In the genomic region with DNA sequence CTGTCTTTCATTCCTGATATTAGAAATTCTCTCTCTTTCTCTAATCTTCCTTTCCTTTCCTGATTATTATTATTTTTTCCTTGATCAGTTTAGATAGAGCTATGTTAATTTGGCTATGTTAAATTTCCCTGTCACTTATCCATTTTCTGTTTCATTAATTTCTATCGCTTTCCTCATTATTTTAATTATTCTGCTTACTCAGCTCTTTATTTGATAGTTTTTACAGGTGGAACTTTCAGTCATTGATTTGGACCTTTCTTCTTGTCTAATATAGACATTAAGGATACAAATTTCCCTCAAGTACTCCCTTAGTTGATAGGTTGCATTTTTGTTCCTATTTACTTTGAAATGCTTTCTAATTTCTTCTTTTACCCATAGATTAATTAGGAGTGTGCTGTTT, we compare ENCODE assay signal across 31 cellular contexts.
"Had no signal": no experiment of that assay in that cellular context is flagged by ENCODE, and none has a peak within 500 bp of the region (broad histone marks: within the 10 kb centered on the region; RNA-seq: fewer than 3 reads in every experiment).

No MANE protein-coding gene starts in this region.

- H2AFZ ChIP-seq: neural progenitor cell, parathyroid adenoma had no signal

- H3K79me2 ChIP-seq: parathyroid adenoma had no signal

- H3K4me2 ChIP-seq: neural progenitor cell, smooth muscle cell had no signal

- H3K36me3 Mint-ChIP-seq: neural progenitor cell; stimulated activated memory B cell treated with anti-CD40 and anti-IgM and Interleukin-4, amounts not matched to agents 10 μg/mL and 1 μg/mL and 100 μg/mL, for 72 hours; type B pancreatic cell had no signal

- DNase-seq: natural killer cell; occipital lobe; ovary; posterior cingulate gyrus; psoas muscle; right cardiac atrium; spleen; stimulated activated CD4-positive, alpha-beta T cell treated with anti-CD3 and anti-CD28 coated beads, Interleukin-12 subunit alpha, Interleukin-12 subunit beta, amount 100 ng/mL, for 4 hours; stimulated activated CD4-positive, alpha-beta T cell treated with anti-CD3 and anti-CD28 coated beads, Interleukin-1b, Interleukin-23, amount 100 ng/mL, for 48 hours; stimulated activated CD4-positive, alpha-beta T cell treated with anti-CD3 and anti-CD28 coated beads, Interleukin-4, amount 100 ng/mL, for 1 hour; stimulated activated CD4-positive, alpha-beta T cell treated with anti-CD3 and anti-CD28 coated beads, Interleukin-4, amount 100 ng/mL, for 4 hours; stimulated activated CD8-positive, alpha-beta memory T cell treated with anti-CD3 and anti-CD28 coated beads, Interleukin-4, amount 100 ng/mL, for 48 hours; stimulated activated naive CD4-positive, alpha-beta T cell; stimulated activated naive CD8-positive, alpha-beta T cell treated with anti-CD3 and anti-CD28 coated beads, Interleukin-15, amount 100 ng/mL, for 72 hours; stimulated activated naive CD8-positive, alpha-beta T cell treated with anti-CD3 and anti-CD28 coated beads, Interleukin-15, Interleukin-2, amounts not matched to agents 100 U/mL and 50 U/mL, for 24 hours; substantia nigra; testis; tibial artery; transverse colon; upper lobe of right lung; uterus had no signal

- H3K9ac ChIP-seq: neural progenitor cell, parathyroid adenoma had no signal

- H3K27ac Mint-ChIP-seq: natural killer cell; nephron; neural progenitor cell; progenitor cell of endocrine pancreas; stimulated activated memory B cell treated with anti-CD40 and anti-IgM and Interleukin-4, amounts not matched to agents 10 μg/mL and 1 μg/mL and 100 μg/mL, for 72 hours; stimulated activated naive CD8-positive, alpha-beta T cell treated with anti-CD3 and anti-CD28 coated beads, Interleukin-15, amount 100 ng/mL, for 72 hours; type B pancreatic cell had no signal

- H3K27me3 Mint-ChIP-seq: stimulated activated memory B cell treated with anti-CD40 and anti-IgM and Interleukin-4, amounts not matched to agents 10 μg/mL and 1 μg/mL and 100 μg/mL, for 72 hours; stimulated activated naive CD8-positive, alpha-beta T cell treated with anti-CD3 and anti-CD28 coated beads, Interleukin-15, amount 100 ng/mL, for 72 hours had no signal

- H3K36me3 ChIP-seq: neural progenitor cell, ovary, spleen, suprapubic skin, tibial artery, transverse colon, upper lobe of right lung, uterus had no signal

- H3K4me1 Mint-ChIP-seq: natural killer cell; stimulated activated memory B cell treated with anti-CD40 and anti-IgM and Interleukin-4, amounts not matched to agents 10 μg/mL and 1 μg/mL and 100 μg/mL, for 72 hours; stimulated activated naive CD8-positive, alpha-beta T cell treated with anti-CD3 and anti-CD28 coated beads, Interleukin-15, amount 100 ng/mL, for 72 hours had no signal

- H3K4me3 Mint-ChIP-seq: natural killer cell; nephron; neural progenitor cell; stimulated activated memory B cell treated with anti-CD40 and anti-IgM and Interleukin-4, amounts not matched to agents 10 μg/mL and 1 μg/mL and 100 μg/mL, for 72 hours; stimulated activated naive CD8-positive, alpha-beta T cell treated with anti-CD3 and anti-CD28 coated beads, Interleukin-15, amount 100 ng/mL, for 72 hours; type B pancreatic cell had no signal

- H3K27me3 ChIP-seq: neural progenitor cell, ovary, spleen, suprapubic skin, testis, tibial artery, transverse colon, upper lobe of right lung, uterus had no signal

- ATAC-seq: natural killer cell; psoas muscle; right cardiac atrium; sciatic nerve; stimulated activated memory B cell treated with anti-CD40 and anti-IgM and Interleukin-4, amounts not matched to agents 10 μg/mL and 1 μg/mL and 100 μg/mL, for 72 hours; stimulated activated naive CD8-positive, alpha-beta T cell treated with anti-CD3 and anti-CD28 coated beads, Interleukin-15, amount 100 ng/mL, for 72 hours; stimulated activated naive CD8-positive, alpha-beta T cell treated with anti-CD3 and anti-CD28 coated beads, Interleukin-15, Interleukin-2, amounts not matched to agents 100 U/mL and 50 U/mL, for 24 hours; upper lobe of right lung had no signal

- H3K9me3 ChIP-seq: ovary, psoas muscle, suprapubic skin, testis, transverse colon, upper lobe of right lung, uterus had no signal

- H3K4me3 ChIP-seq: neural progenitor cell, ovary, psoas muscle, skin epidermis, smooth muscle cell, spleen, suprapubic skin, testis, tibial artery, transverse colon, upper lobe of right lung, uterus had no signal

- H3K27ac ChIP-seq: neural progenitor cell, ovary, parathyroid adenoma, psoas muscle, skin epidermis, spleen, suprapubic skin, testis, tibial artery, transverse colon, upper lobe of right lung, uterus had no signal

- H3K4me1 ChIP-seq: psoas muscle, spleen, suprapubic skin, testis, tibial artery, transverse colon, upper lobe of right lung, uterus had no signal
